ENCODE assay signal across 9 cellular contexts in the genomic region with DNA sequence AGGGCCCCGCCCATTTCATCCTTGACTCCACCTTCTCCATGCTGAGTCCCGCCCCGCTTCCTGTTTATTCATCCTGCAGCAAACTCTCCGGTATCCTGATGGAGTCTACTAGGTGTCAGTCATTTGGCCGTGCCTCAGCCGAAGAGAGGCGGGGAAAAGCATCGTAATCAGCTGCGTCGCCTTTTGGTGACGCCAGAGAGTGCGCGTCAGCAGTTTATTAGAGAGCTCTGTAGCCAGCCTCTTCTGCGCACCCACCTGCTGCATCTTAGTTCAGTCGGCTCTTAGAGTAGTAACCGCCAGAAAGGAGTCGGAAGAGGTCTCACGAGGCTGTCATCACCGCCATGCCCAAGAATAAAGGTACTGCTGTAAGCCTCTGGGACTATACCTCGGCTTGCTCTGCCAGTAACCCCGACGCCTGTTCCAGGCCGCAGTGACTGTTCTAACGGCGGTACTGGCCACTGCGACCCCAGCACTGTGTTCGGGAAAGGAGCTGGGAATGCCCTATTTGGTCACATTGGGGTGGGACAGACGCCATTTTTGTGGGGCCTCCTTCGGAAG. TPM values are rescaled to one million over a fixed set of nuclear protein-coding genes. Genes with fewer than 3 reads are reported as not detected.
DNase-seq lines count a peak whose midpoint lies in the region; ATAC-seq and TF ChIP-seq lines count a peak whose summit lies in the region.
"Had no signal": no experiment of that assay in that cellular context is flagged by ENCODE, and none has a peak within 500 bp of the region (broad histone marks: within the 10 kb centered on the region; RNA-seq: fewer than 3 reads in every experiment).

Gene EIF1AY (plus strand): TSS at position 246 of the 558 bp plus-strand sequence. CDS start 96 bp downstream, at position 342.

- no TSS peak for BruUV-seq in mammary epithelial cell (replicated peaks; lab: Mats Ljungman, UMichigan)

- H3K9ac ChIP-seq in mammary epithelial cell (ENCODE audit: insufficient read depth, low read length) = no peak within 1 kb of the TSS

- ATAC-seq in GM19397 (IDR thresholded peaks at IDR 0.05; ENCODE audit: unreplicated experiment) = peak; percentile 91
- ATAC-seq in right cardiac atrium = peak in 1 of 2 donors; percentile 100

- no peaks in the 10 kb centered on the region for H3K27me3 ChIP-seq in right cardiac atrium (ENCODE audit: control insufficient read depth, insufficient read depth)
- H3K27me3 ChIP-seq in mammary epithelial cell (ENCODE audit: insufficient read depth, low read length) = no peaks in the 10 kb centered on the region

- H3K36me3 ChIP-seq in mammary epithelial cell (ENCODE audit: insufficient read depth, low read length) = no peaks in the 10 kb centered on the region

- WGBS in right cardiac atrium = under 1% methylated on average over 29 of the region's 29 CpGs
- WGBS in mammary epithelial cell (ENCODE audit: low coverage, missing lambda C conversion rate) = no CpG with 5 or more reads among the region's 29 CpGs

- H3K4me1 ChIP-seq in right cardiac atrium (ENCODE audit: control insufficient read depth, insufficient read depth, low read length) = no peaks in the 10 kb centered on the region
- H3K4me1 ChIP-seq in mammary epithelial cell (ENCODE audit: insufficient read depth, low read length) = no peaks in the 10 kb centered on the region

- dilution Hi-C loops in mammary epithelial cell (cut with HindIII; ENCODE audit: low sequenced_read_pairs) = no loop called here

- H4K20me1 ChIP-seq in mammary epithelial cell (ENCODE audit: insufficient read depth, low read length) = no peaks in the 10 kb centered on the region

- H3K9me3 ChIP-seq in right cardiac atrium (ENCODE audit: control insufficient read depth, low read length) = no peaks in the 10 kb centered on the region
- no peaks in the 10 kb centered on the region for H3K9me3 ChIP-seq in mammary epithelial cell (replicated peaks; ENCODE audit: insufficient read depth, low read length)

- H3K27ac ChIP-seq in right cardiac atrium (ENCODE audit: low read length) (peak within 1 kb of the TSS; percentile 100), mammary epithelial cell (ENCODE audit: insufficient read depth, low read depth, low read length) (no peak within 1 kb of the TSS)

- H3K79me2 ChIP-seq in mammary epithelial cell (ENCODE audit: insufficient read depth, low read length) = no peaks in the 10 kb centered on the region

- intact Hi-C loops in right cardiac atrium (cut with DNase I) (no loop called here), mammary epithelial cell (cut with micrococcal nuclease) (no loop called here)

- H3K4me3 ChIP-seq in right cardiac atrium (ENCODE audit: low read length) (peak within 1 kb of the TSS; percentile 99), mammary epithelial cell (replicated peaks in 1 of 3; ENCODE audit: insufficient read depth in 1 of 3, low read depth in 2 of 3, low read length in 3 of 3) (no peak within 1 kb of the TSS)

- DNase-seq in LoVo (ENCODE audit: low spot score) = peak; percentile 83
- DNase-seq in activated CD8-positive, alpha-beta memory T cell treated with anti-CD3 and anti-CD28 coated beads, Interleukin-2, amount 50 U/mL, for 24 hours (ENCODE audit: extremely low read depth) = peak; percentile 75
- peak in 1 of 3 donors; percentile 95 for DNase-seq in right cardiac atrium
- peak; percentile 81 for DNase-seq in stimulated activated CD4-positive, alpha-beta T cell treated with anti-CD3 and anti-CD28 coated beads, Interleukin-2, amount 100 ng/mL, for 4 hours (ENCODE audit: low read depth)
- no peak for DNase-seq in NCI-H2227 treated with DMSO at 0.1 percent for 48 hours (lab: John Stamatoyannopoulos, UW)
- DNase-seq in mammary epithelial cell = no peak
- no peak for DNase-seq in GM19240 (ENCODE audit: insufficient read length, low spot score)

- no peak within 1 kb of the TSS for H2AFZ ChIP-seq in mammary epithelial cell (ENCODE audit: low read depth, low read length)

- CTCF ChIA-PET in mammary epithelial cell (lab: Charles Lee; ENCODE audit: low non-redundant PET) = no interaction called here

- no peak for TF ChIP-seq CTCF in mammary epithelial cell (conservative IDR thresholded peaks at IDR 0.05 in 1 of 2, IDR thresholded peaks at IDR 0.05 in 1 of 2; ENCODE audit: extremely low read depth in 1 of 2, insufficient read depth in 1 of 2, low read depth in 1 of 2, low read length in 2 of 2)

- in situ Hi-C loops in mammary epithelial cell (cut with MboI; ENCODE audit: low sequenced_read_pairs in 2 of 2) = no loop called here

- H3K4me2 ChIP-seq in mammary epithelial cell (ENCODE audit: insufficient read depth, low read depth, low read length) = no peak within 1 kb of the TSS

RNA-seq across cellular contexts. Expression of gene EIF1AY, which starts in this region (rescaled TPM):
- total RNA-seq in right cardiac atrium = 100 to 1,000 TPM in 2 of 4 donors, not detected in 2; 134 to 159 TPM
- polyA plus RNA-seq in right cardiac atrium = 120 TPM
- not detected for total RNA-seq in mammary epithelial cell
- polyA plus RNA-seq in mammary epithelial cell = not detected
- polyA minus RNA-seq in mammary epithelial cell = not detected
- total RNA-seq: SK-MEL-5 had no signal

Comparison
In these comparisons a context has a peak if more than half of its experiments do, and no peak if none do; other contexts are left out.
1. DNase-seq: peak in LoVo (single experiment), activated CD8-positive, alpha-beta memory T cell treated with anti-CD3 and anti-CD28 coated beads, Interleukin-2, amount 50 U/mL, for 24 hours (single experiment) and stimulated activated CD4-positive, alpha-beta T cell treated with anti-CD3 and anti-CD28 coated beads, Interleukin-2, amount 100 ng/mL, for 4 hours (single experiment); none in NCI-H2227 treated with DMSO at 0.1 percent for 48 hours (single experiment), mammary epithelial cell (single experiment) and GM19240 (single experiment).